In the genomic region with DNA sequence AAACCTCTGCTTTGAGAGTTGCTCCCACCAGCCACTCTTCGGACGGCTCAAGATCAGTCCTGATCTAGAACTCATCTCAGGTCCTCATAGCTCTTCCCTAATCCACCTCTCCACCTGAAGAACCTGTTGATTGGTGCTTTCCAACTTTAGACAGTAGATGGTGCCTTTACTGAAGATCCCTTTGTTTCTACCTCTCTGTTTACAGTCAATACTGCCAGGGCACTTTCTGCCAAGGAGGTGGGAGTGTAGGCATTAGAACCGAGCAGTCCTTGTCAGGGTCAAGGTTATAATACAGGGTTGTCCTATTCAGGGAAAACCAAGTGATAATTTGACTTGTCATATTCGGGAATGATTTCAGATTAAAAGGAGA, we compare ENCODE assay signal across 10 cellular contexts. TPM values are rescaled to one million over a fixed set of nuclear protein-coding genes. Genes with fewer than 3 reads are reported as not detected.
DNase-seq lines count a peak whose midpoint lies in the region; ATAC-seq, FAIRE-seq and TF ChIP-seq lines count a peak whose summit lies in the region.
"Had no signal": no experiment of that assay in that cellular context is flagged by ENCODE, and none has a peak within 500 bp of the region (broad histone marks: within the 10 kb centered on the region; RNA-seq: fewer than 3 reads in every experiment).

No MANE protein-coding gene starts in this region.

- H3K27ac ChIP-seq in cardiac muscle cell (peak overlapping the region; percentile 82), caudate nucleus (ENCODE audit: low read depth, low read length) (peak overlapping the region; percentile 7), liver (ENCODE audit: low read depth in 1 of 2, low read length in 2 of 2) (peak overlapping the region; percentile 87 to 97)
- H3K27ac ChIP-seq: neutrophil had no signal

- FAIRE-seq in urothelium cell line (lab: Jason Lieb, UNC) = no peak
- FAIRE-seq: TTC549 had no signal

- TF ChIP-seq RAD21 in liver (IDR thresholded peaks at IDR 0.05) = no peak

- intact Hi-C loops in Right ventricle myocardium superior (cut with DNase I) = no loop called here

- no peak for DNase-seq in cardiac muscle cell (ENCODE audit: low read depth in 1 of 2, low spot score in 1 of 2)
- no peak for DNase-seq in Right ventricle myocardium superior
- DNase-seq in caudate nucleus (lab: John Stamatoyannopoulos, UW) = no peak
- DNase-seq in urothelium cell line (ENCODE audit: low spot score) = peak; percentile 51
- no peak for DNase-seq in NCI-H345 (lab: John Stamatoyannopoulos, UW)
- no peak for DNase-seq in SIG-M5 treated with dmso at 0.1 percent for 504 hours (lab: John Stamatoyannopoulos, UW; ENCODE audit: unreplicated experiment)

- ATAC-seq in Right ventricle myocardium superior (ENCODE audit: poor library complexity) (no peak), GM19324 (IDR thresholded peaks at IDR 0.05; ENCODE audit: low FRiP score, unreplicated experiment) (no peak)

- H3K36me3 ChIP-seq in cardiac muscle cell = no peaks in the 10 kb centered on the region
- H3K36me3 ChIP-seq in liver (ENCODE audit: control insufficient read depth in 4 of 4, insufficient read depth in 3 of 4, low read depth in 1 of 4, low read length in 3 of 4) = no peaks in the 10 kb centered on the region
- H3K36me3 ChIP-seq: neutrophil had no signal

- H3K9me3 ChIP-seq in cardiac muscle cell (ENCODE audit: low read depth) = no peaks in the 10 kb centered on the region
- no peaks in the 10 kb centered on the region for H3K9me3 ChIP-seq in liver (ENCODE audit: control insufficient read depth in 4 of 4, low read length in 3 of 4)
- H3K9me3 ChIP-seq: neutrophil had no signal

- no peaks in the 10 kb centered on the region for H3K27me3 ChIP-seq in cardiac muscle cell
- no peaks in the 10 kb centered on the region for H3K27me3 ChIP-seq in liver (ENCODE audit: control insufficient read depth in 4 of 4, insufficient read depth in 4 of 4, low read length in 3 of 4)

- TF ChIP-seq CTCF in cardiac muscle cell (IDR thresholded peaks at IDR 0.05; ENCODE audit: low read depth, low read length) (no peak), liver (IDR thresholded peaks at IDR 0.05; ENCODE audit: low read depth, low read length, missing input control) (peak; percentile 4)

- WGBS in liver = 22% methylated on average over 4 of the region's 4 CpGs

- H3K4me1 ChIP-seq in cardiac muscle cell (ENCODE audit: low read depth) (peaks cover 37% of the 10 kb centered on the region), liver (ENCODE audit: control insufficient read depth in 4 of 4, insufficient read depth in 4 of 4, low read length in 3 of 4) (peaks cover 1 to 39% (median 31%) of the 10 kb centered on the region in 4 donors)

- peak overlapping the region; percentile 97 for H3K4me3 ChIP-seq in cardiac muscle cell
- H3K4me3 ChIP-seq in liver (ENCODE audit: low read depth in 1 of 3, low read length in 3 of 3) = peak overlapping the region; percentile 28 to 87 (median 79)

- H3K9ac ChIP-seq in liver (ENCODE audit: low read depth in 1 of 2, low read length in 2 of 2) = peak overlapping the region; percentile 72 to 75

TF ChIP-seq in liver, 16 proteins besides CTCF, POLR2A, EP300 and RAD21:
- TF ChIP-seq, protein P1, sequence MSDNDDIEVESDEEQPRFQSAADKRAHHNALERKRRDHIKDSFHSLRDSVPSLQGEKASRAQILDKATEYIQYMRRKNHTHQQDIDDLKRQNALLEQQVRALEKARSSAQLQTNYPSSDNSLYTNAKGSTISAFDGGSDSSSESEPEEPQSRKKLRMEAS (IDR thresholded peaks at IDR 0.05) = no peak
- TF ChIP-seq HNF4G (IDR thresholded peaks at IDR 0.05) (no peak), ZBTB33 (IDR thresholded peaks at IDR 0.05) (no peak), SP1 (IDR thresholded peaks at IDR 0.05) (no peak), FOXA1 (IDR thresholded peaks at IDR 0.05) (no peak), YY1 (IDR thresholded peaks at IDR 0.05) (no peak), RXRA (IDR thresholded peaks at IDR 0.05) (no peak), FOXA2 (IDR thresholded peaks at IDR 0.05) (no peak), NR2F2 (IDR thresholded peaks at IDR 0.05) (no peak), JUND (IDR thresholded peaks at IDR 0.05) (no peak)

RNA-seq across cellular contexts. Expression of gene CGNL1, which starts 1.2 kb away (rescaled TPM):
- total RNA-seq in cardiac muscle cell (97.4 and 134 TPM in 2 replicates), Right ventricle myocardium superior (11.2 TPM), liver (10 to 100 TPM; 19.3 to 31.9 TPM)
- polyA plus RNA-seq in cardiac muscle cell (62.9 and 75.4 TPM in 2 replicates), liver (10 to 100 TPM; 12.0 to 12.9 TPM)

Comparison
In these comparisons a context has a peak if more than half of its experiments do, and no peak if none do; other contexts are left out.
1. H3K27ac ChIP-seq: peak in every context shown above with its lines; median percentile 92 in liver; 82 in cardiac muscle cell; 7 in caudate nucleus.